In the genomic region with DNA sequence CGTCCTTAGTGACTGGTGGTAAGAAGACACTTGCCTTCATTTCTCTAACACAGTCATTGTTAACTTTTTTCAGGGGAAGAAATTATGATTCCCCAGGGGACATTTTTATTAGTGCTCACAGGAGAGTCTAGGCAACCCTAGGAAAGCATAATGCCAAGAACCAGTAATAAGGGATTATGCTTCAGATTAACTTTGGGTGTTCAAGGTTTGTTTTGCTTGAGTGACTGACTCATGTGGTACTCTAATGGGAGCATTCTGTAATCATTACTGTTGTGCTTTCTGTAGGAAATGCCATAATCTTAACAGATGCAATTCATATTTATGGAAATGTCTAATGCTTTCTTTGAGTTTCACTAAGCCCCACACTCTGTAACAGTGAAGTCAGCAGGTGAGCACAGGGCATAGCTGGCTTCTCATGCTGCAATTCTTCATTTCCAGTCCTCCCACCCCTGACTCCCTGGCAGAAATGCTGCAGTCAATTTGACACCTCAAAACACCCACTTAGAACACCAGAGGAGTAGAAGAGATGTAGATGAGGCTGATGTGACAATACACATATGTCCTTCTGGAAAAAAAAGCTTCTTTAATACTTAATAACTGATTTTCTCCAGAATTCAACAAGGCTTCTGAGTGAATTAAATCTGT, we compare ENCODE assay signal across 19 cellular contexts.
A peak's percentile ranks its signal among the peaks of the same experiment; 100 is the strongest.
DNase-seq lines count a peak whose midpoint lies in the region; ATAC-seq and TF ChIP-seq lines count a peak whose summit lies in the region.
"Had no signal": no experiment of that assay in that cellular context is flagged by ENCODE, and none has a peak within 500 bp of the region (broad histone marks: within the 10 kb centered on the region; RNA-seq: fewer than 3 reads in every experiment).

No MANE protein-coding gene starts in this region.

- H3F3A ChIP-seq in SK-N-SH (replicated peaks; ENCODE audit: insufficient read depth), result no peaks in the 10 kb centered on the region

- no peaks in the 10 kb centered on the region for H3K27me3 ChIP-seq in SK-N-SH (ENCODE audit: insufficient read depth)
- H3K27me3 ChIP-seq in left lung, result no peaks in the 10 kb centered on the region

- POLR2A ChIA-PET in SK-N-SH (lab: Yijun Ruan, JAX), result no interaction called here

- TF ChIP-seq EP300 in SK-N-SH (IDR thresholded peaks at IDR 0.05; ENCODE audit: borderline replicate concordance in 1 of 2, low read depth in 1 of 2, low read length in 1 of 2), result no peak

- H3K36me3 ChIP-seq in SK-N-SH (replicated peaks in 1 of 2; ENCODE audit: control insufficient read depth in 1 of 2, insufficient read depth in 2 of 2, low read length in 1 of 2), result no peaks in the 10 kb centered on the region
- H3K36me3 ChIP-seq in left lung, result no peaks in the 10 kb centered on the region
- H3K36me3 ChIP-seq: prostate gland had no signal

- H3K27ac ChIP-seq in SK-N-SH (ENCODE audit: low read depth in 2 of 2, low read length in 1 of 2) (no peak overlapping the region), left lung (no peak overlapping the region)
- H3K27ac ChIP-seq: 22Rv1, prostate gland had no signal

- H3K79me2 ChIP-seq in SK-N-SH (ENCODE audit: insufficient read depth), result no peaks in the 10 kb centered on the region

- CTCF ChIA-PET in SK-N-SH (lab: Yijun Ruan, JAX), result interaction anchor here (1.9 kb wide), 1 partner anchor 262 kb away, joined by 5 read pairs; no protein-coding TSS in a partner anchor

- H3K9ac ChIP-seq in SK-N-SH, result no peak overlapping the region

- DNase-seq in SK-N-SH (no peak), astrocyte of the hippocampus (ENCODE audit: low read depth, low spot score) (peak; percentile 17), head of caudate nucleus (peak in 32 of 42 donors; percentile 14 to 86 (median 53)), superior temporal gyrus (ENCODE audit: extremely low spot score) (peak; percentile 35), NCI-H2107 treated with DMSO at 0.1 percent for 48 hours (lab: John Stamatoyannopoulos, UW; ENCODE audit: unreplicated experiment) (no peak), NCI-H128 (lab: John Stamatoyannopoulos, UW; ENCODE audit: unreplicated experiment) (no peak), left lung (no peak)
- DNase-seq: activated B cell treated with CpG ODN at 0.5 μM for 24 hours; activated T-cell treated with anti-CD3 and anti-CD28 coated beads, Interleukin-2, amount 50 U/mL, for 72 hours; MV-4-11; NCI-H526 treated with DMSO at 0.1 percent for 48 hours; nephron progenitor cell; SHP77 treated with DMSO at 0.1 percent for 48 hours; stimulated activated CD4-positive, alpha-beta T cell treated with anti-CD3 and anti-CD28 coated beads, Interleukin-12 subunit alpha, Interleukin-12 subunit beta, amount 100 ng/mL, for 4 hours; T-helper 17 cell had no signal

- no peak overlapping the region for H3K4me2 ChIP-seq in SK-N-SH

- H2AFZ ChIP-seq in SK-N-SH (ENCODE audit: low read depth), result no peak overlapping the region; the same call in 1 of the 2 replicates

- no peaks in the 10 kb centered on the region for H4K20me1 ChIP-seq in SK-N-SH (ENCODE audit: insufficient read depth)

- H3K4me1 ChIP-seq in SK-N-SH (ENCODE audit: control insufficient read depth in 1 of 2, insufficient read depth in 2 of 2, low read depth in 1 of 2, low read length in 1 of 2), result peaks cover 0 to 9% of the 10 kb centered on the region in 2 experiments; a peak in 2 of 4 replicates
- no peaks in the 10 kb centered on the region for H3K4me1 ChIP-seq in left lung
- H3K4me1 ChIP-seq: prostate gland had no signal

- peak; percentile 61 for ATAC-seq in SK-N-SH treated with all-trans-retinoic acid at 6 μM for 48 hours
- no peak for ATAC-seq in left lung
- ATAC-seq: activated naive CD4-positive, alpha-beta T cell treated with anti-CD3 and anti-CD28 coated beads, Interleukin-2, amount 50 U/mL, for 72 hours; activated T-cell treated with anti-CD3 and anti-CD28 coated beads, Interleukin-2, amount 50 U/mL, for 72 hours; T-helper 17 cell had no signal

- intact Hi-C loops in head of caudate nucleus (cut with DNase I), result no loop called here
- intact Hi-C loops in left lung (cut with DNase I), result no loop called here

- no peaks in the 10 kb centered on the region for H3K9me3 ChIP-seq in SK-N-SH
- no peaks in the 10 kb centered on the region for H3K9me3 ChIP-seq in left lung
- H3K9me3 ChIP-seq: prostate gland had no signal

- TF ChIP-seq CTCF in SK-N-SH (IDR thresholded peaks at IDR 0.05) (no peak), left lung (IDR thresholded peaks at IDR 0.05) (no peak)

- H3K4me3 ChIP-seq in SK-N-SH (ENCODE audit: low read depth in 2 of 2, low read length in 1 of 2) (no peak overlapping the region), left lung (no peak overlapping the region)
- H3K4me3 ChIP-seq: prostate gland had no signal

- no peak for TF ChIP-seq RAD21 in SK-N-SH (IDR thresholded peaks at IDR 0.05; ENCODE audit: low read length)

- H3K9me2 ChIP-seq in SK-N-SH, result no peaks in the 10 kb centered on the region

- 82% methylated on average over 1 of the region's 1 CpG for WGBS in SK-N-SH (ENCODE audit: low lambda C conversion rate)

TF ChIP-seq in SK-N-SH treated with all-trans-retinoic acid at 6 μM for 48 hours, 23 proteins besides CTCF, POLR2A, EP300 and RAD21 (continues in another document):
- TF ChIP-seq TCF4 (CRISPR knock-in tag; IDR thresholded peaks at IDR 0.05; ENCODE audit: borderline replicate concordance) (no peak), TOX (CRISPR knock-in tag; IDR thresholded peaks at IDR 0.05; ENCODE audit: borderline replicate concordance) (no peak), GLIS3 (CRISPR knock-in tag; IDR thresholded peaks at IDR 0.05) (no peak), ZNF70 (CRISPR knock-in tag; IDR thresholded peaks at IDR 0.05) (no peak), ZNF8 (CRISPR knock-in tag; IDR thresholded peaks at IDR 0.05) (no peak), PPARA (CRISPR knock-in tag; IDR thresholded peaks at IDR 0.05; ENCODE audit: borderline replicate concordance) (no peak), ZFP3 (CRISPR knock-in tag; IDR thresholded peaks at IDR 0.05) (no peak), ZNF565 (CRISPR knock-in tag; conservative IDR thresholded peaks at IDR 0.05; ENCODE audit: low read depth) (no peak)
- TF ChIP-seq, protein P1, sequence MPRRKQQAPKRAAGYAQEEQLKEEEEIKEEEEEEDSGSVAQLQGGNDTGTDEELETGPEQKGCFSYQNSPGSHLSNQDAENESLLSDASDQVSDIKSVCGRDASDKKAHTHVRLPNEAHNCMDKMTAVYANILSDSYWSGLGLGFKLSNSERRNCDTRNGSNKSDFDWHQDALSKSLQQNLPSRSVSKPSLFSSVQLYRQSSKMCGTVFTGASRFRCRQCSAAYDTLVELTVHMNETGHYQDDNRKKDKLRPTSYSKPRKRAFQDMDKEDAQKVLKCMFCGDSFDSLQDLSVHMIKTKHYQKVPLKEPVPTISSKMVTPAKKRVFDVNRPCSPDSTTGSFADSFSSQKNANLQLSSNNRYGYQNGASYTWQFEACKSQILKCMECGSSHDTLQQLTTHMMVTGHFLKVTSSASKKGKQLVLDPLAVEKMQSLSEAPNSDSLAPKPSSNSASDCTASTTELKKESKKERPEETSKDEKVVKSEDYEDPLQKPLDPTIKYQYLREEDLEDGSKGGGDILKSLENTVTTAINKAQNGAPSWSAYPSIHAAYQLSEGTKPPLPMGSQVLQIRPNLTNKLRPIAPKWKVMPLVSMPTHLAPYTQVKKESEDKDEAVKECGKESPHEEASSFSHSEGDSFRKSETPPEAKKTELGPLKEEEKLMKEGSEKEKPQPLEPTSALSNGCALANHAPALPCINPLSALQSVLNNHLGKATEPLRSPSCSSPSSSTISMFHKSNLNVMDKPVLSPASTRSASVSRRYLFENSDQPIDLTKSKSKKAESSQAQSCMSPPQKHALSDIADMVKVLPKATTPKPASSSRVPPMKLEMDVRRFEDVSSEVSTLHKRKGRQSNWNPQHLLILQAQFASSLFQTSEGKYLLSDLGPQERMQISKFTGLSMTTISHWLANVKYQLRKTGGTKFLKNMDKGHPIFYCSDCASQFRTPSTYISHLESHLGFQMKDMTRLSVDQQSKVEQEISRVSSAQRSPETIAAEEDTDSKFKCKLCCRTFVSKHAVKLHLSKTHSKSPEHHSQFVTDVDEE (CRISPR knock-in tag; IDR thresholded peaks at IDR 0.05), result no peak

TF ChIP-seq in SK-N-SH, 30 proteins besides CTCF, POLR2A, EP300 and RAD21:
- TF ChIP-seq MXI1 (IDR thresholded peaks at IDR 0.05; ENCODE audit: low read depth, low read length), result no peak
- no peak for TF ChIP-seq FOXJ3 (CRISPR knock-in tag; IDR thresholded peaks at IDR 0.05)

Comparison
In these comparisons a context has a peak if more than half of its experiments do, and no peak if none do; other contexts are left out.
1. DNase-seq: peak in astrocyte of the hippocampus (single experiment), head of caudate nucleus (32 of 42) and superior temporal gyrus (single experiment); none in SK-N-SH (single experiment), NCI-H2107 treated with DMSO at 0.1 percent for 48 hours (single experiment), NCI-H128 (single experiment) and left lung (0 of 2).